ENCODE assay signal across 33 cellular contexts in genomic region chr15:23759964-23760363, GRCh38.
DNase-seq lines count a peak whose midpoint lies in the region; ATAC-seq and TF ChIP-seq lines count a peak whose summit lies in the region.
"Had no signal": no experiment of that assay in that cellular context is flagged by ENCODE, and none has a peak within 500 bp of the region (broad histone marks: within the 10 kb centered on the region; RNA-seq: fewer than 3 reads in every experiment).

No MANE protein-coding gene starts in this region.

- H3K27me3 Mint-ChIP-seq in glutamatergic neuron (ENCODE audit: unreplicated experiment) (no peaks in the 10 kb centered on the region), neural progenitor cell (ENCODE audit: insufficient read depth, low read depth) (peaks cover 2% of the 10 kb centered on the region)
- H3K27me3 Mint-ChIP-seq: type B pancreatic cell had no signal

- H3K36me3 Mint-ChIP-seq in glutamatergic neuron (ENCODE audit: unreplicated experiment) (no peaks in the 10 kb centered on the region), neural progenitor cell (peaks cover 5% of the 10 kb centered on the region)
- H3K36me3 Mint-ChIP-seq: CD14-positive monocyte, type B pancreatic cell had no signal

- peaks cover 7% of the 10 kb centered on the region for H3K9me3 ChIP-seq in neural progenitor cell (ENCODE audit: low read depth)
- H3K9me3 ChIP-seq: gastrocnemius medialis, right atrium auricular region had no signal

- no peak overlapping the region for H3K27ac ChIP-seq in neural progenitor cell
- H3K27ac ChIP-seq: 22Rv1, breast epithelium, dorsolateral prefrontal cortex, gastrocnemius medialis, left lung, right atrium auricular region, VCaP had no signal

- H3K4me3 Mint-ChIP-seq in glutamatergic neuron (ENCODE audit: unreplicated experiment): no peak overlapping the region
- no peak overlapping the region for H3K4me3 Mint-ChIP-seq in neural progenitor cell
- H3K4me3 Mint-ChIP-seq: CD14-positive monocyte, type B pancreatic cell had no signal

- H3K4me3 ChIP-seq in neural progenitor cell: no peak overlapping the region
- H3K4me3 ChIP-seq: breast epithelium, dorsolateral prefrontal cortex, gastrocnemius medialis, left lung, right atrium auricular region, smooth muscle cell had no signal

- H3K79me2 ChIP-seq in neural progenitor cell (ENCODE audit: low read depth): no peaks in the 10 kb centered on the region

- no peaks in the 10 kb centered on the region for H3K36me3 ChIP-seq in neural progenitor cell
- H3K36me3 ChIP-seq: breast epithelium, gastrocnemius medialis, left lung, right atrium auricular region had no signal

- H2AFZ ChIP-seq in neural progenitor cell (replicated peaks): peak overlapping the region; percentile 50

- DNase-seq in NCI-H1436 (lab: John Stamatoyannopoulos, UW) (peak; percentile 32), NCI-H1436 treated with DMSO at 0.1 percent for 48 hours (lab: John Stamatoyannopoulos, UW) (no peak), NCI-H2227 (lab: John Stamatoyannopoulos, UW; ENCODE audit: unreplicated experiment) (peak; percentile 8), glutamatergic neuron (peak; percentile 17), neural progenitor cell (ENCODE audit: low spot score) (peak; percentile 36), NCI-H2171 (lab: John Stamatoyannopoulos, UW) (no peak)
- DNase-seq in activated effector memory CD4-positive, alpha-beta T cell treated with anti-CD3 and anti-CD28 coated beads, Interleukin-2, amount 50 U/mL, for 16 hours: no peak
- DNase-seq: activated CD4-positive, alpha-beta T cell treated with anti-CD3 and anti-CD28 coated beads for 48 hours; activated CD8-positive, alpha-beta memory T cell treated with anti-CD3 and anti-CD28 coated beads for 24 hours; amygdala; DMS79; dorsolateral prefrontal cortex; gastrocnemius medialis; Kasumi-1; left lung; mesenchymal stem cell; MV-4-11; NCI-H524; stimulated activated naive CD4-positive, alpha-beta T cell; SW 1271; T-helper 9 cell had no signal

- H3K4me1 ChIP-seq in neural progenitor cell: peaks cover 22% of the 10 kb centered on the region
- H3K4me1 ChIP-seq: breast epithelium, Caco-2, gastrocnemius medialis, left lung, right atrium auricular region had no signal

- H3K9ac ChIP-seq in neural progenitor cell: no peak overlapping the region

- peaks cover 16% of the 10 kb centered on the region for H3F3A ChIP-seq in neural progenitor cell (ENCODE audit: low read depth)

- no peaks in the 10 kb centered on the region for H3K4me1 Mint-ChIP-seq in glutamatergic neuron (ENCODE audit: low read depth, unreplicated experiment)
- peaks cover 29% of the 10 kb centered on the region for H3K4me1 Mint-ChIP-seq in neural progenitor cell
- H3K4me1 Mint-ChIP-seq: CD14-positive monocyte had no signal

- no peak for TF ChIP-seq CTCF in glutamatergic neuron (IDR thresholded peaks at IDR 0.05; ENCODE audit: partially characterized antibody, unreplicated experiment)
- TF ChIP-seq CTCF in neural progenitor cell (IDR thresholded peaks at IDR 0.05): peak; percentile 28

- no peak overlapping the region for H3K27ac Mint-ChIP-seq in glutamatergic neuron (ENCODE audit: unreplicated experiment)
- H3K27ac Mint-ChIP-seq in neural progenitor cell: peak overlapping the region; percentile 34
- H3K27ac Mint-ChIP-seq: activated naive CD4-positive, alpha-beta T cell treated with anti-CD3 and anti-CD28 coated beads, Interleukin-2, amount 50 U/mL, for 72 hours; CD14-positive monocyte; type B pancreatic cell had no signal

- H4K20me1 ChIP-seq in neural progenitor cell (ENCODE audit: low read depth): no peaks in the 10 kb centered on the region

- peaks cover under 1% of the 10 kb centered on the region for H3K9me3 Mint-ChIP-seq in glutamatergic neuron (ENCODE audit: unreplicated experiment)
- H3K9me3 Mint-ChIP-seq in neural progenitor cell: peaks cover 50% of the 10 kb centered on the region

- H3K27me3 ChIP-seq in neural progenitor cell: no peaks in the 10 kb centered on the region
- H3K27me3 ChIP-seq: breast epithelium, gastrocnemius medialis, left lung, right atrium auricular region had no signal

- peak overlapping the region; percentile 38 for H3K4me2 ChIP-seq in neural progenitor cell
- H3K4me2 ChIP-seq: smooth muscle cell had no signal

- ATAC-seq in GM19023 (IDR thresholded peaks at IDR 0.05; ENCODE audit: unreplicated experiment): no peak
- ATAC-seq: activated naive CD4-positive, alpha-beta T cell treated with anti-CD3 and anti-CD28 coated beads, Interleukin-2, amount 50 U/mL, for 72 hours; gastrocnemius medialis; HCT116; left lung; Panc1 had no signal

Comparison
In these comparisons a context has a peak if more than half of its experiments do, and no peak if none do; other contexts are left out.
1. DNase-seq: peak in NCI-H1436 (single experiment), NCI-H2227 (single experiment), glutamatergic neuron (single experiment) and neural progenitor cell (single experiment); none in NCI-H1436 treated with DMSO at 0.1 percent for 48 hours (single experiment), NCI-H2171 (single experiment) and activated effector memory CD4-positive, alpha-beta T cell treated with anti-CD3 and anti-CD28 coated beads, Interleukin-2, amount 50 U/mL, for 16 hours (single experiment).